In the genomic region with DNA sequence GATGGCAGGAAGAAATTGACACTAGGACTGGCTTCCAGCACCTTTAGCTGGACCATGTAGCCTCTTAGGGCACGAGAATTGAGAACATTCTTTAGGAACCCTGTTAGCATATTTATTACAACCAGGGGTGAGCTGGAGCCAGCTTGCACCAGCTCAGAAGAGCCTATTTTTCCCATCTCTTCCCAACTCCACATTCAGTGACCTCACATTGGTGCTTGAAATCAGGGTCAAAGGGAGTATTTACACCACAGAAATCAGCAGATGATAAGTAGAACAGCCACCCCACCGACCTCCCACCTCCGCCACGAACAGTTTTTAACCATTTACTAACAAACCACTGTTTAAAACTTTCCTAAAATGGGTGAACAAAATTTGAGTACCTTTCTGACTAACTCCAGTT, we compare ENCODE assay signal across 18 cellular contexts.
DNase-seq lines count a peak whose midpoint lies in the region; ATAC-seq and TF ChIP-seq lines count a peak whose summit lies in the region.
"Had no signal": no experiment of that assay in that cellular context is flagged by ENCODE, and none has a peak within 500 bp of the region (broad histone marks: within the 10 kb centered on the region; RNA-seq: fewer than 3 reads in every experiment).

No MANE protein-coding gene starts in this region.

- POLR2A ChIA-PET in Caco-2 (lab: Charles Lee), result no interaction called here

- H3K36me3 ChIP-seq in lower lobe of right lung, result no peaks in the 10 kb centered on the region
- H3K36me3 ChIP-seq in stomach smooth muscle (ENCODE audit: control insufficient read depth in 2 of 2, insufficient read depth in 2 of 2, low read length in 2 of 2), result no peaks in the 10 kb centered on the region
- no peaks in the 10 kb centered on the region for H3K36me3 ChIP-seq in Caco-2 (ENCODE audit: control insufficient read depth, insufficient read depth, low read length)
- H3K36me3 ChIP-seq: right lobe of liver had no signal

- no peaks in the 10 kb centered on the region for H3K9me3 Mint-ChIP-seq in Caco-2 (ENCODE audit: unreplicated experiment)
- H3K9me3 Mint-ChIP-seq: activated CD4-positive, alpha-beta memory T cell treated with anti-CD3 and anti-CD28 coated beads, Interleukin-2, amount 10 ng/mL, durations not matched to agents 7 days and 5 days; activated naive CD4-positive, alpha-beta T cell treated with anti-CD3 and anti-CD28 coated beads, Interleukin-2, amount 50 U/mL, for 72 hours; activated T-cell treated with anti-CD3 and anti-CD28 coated beads, Interleukin-2, amount 50 U/mL, for 4 hours; CD4-positive, alpha-beta memory T cell had no signal

- CTCF ChIA-PET in Caco-2 (lab: Charles Lee), result no interaction called here

- H3K4me1 Mint-ChIP-seq in Caco-2 (ENCODE audit: low read depth, unreplicated experiment), result no peaks in the 10 kb centered on the region
- H3K4me1 Mint-ChIP-seq: activated CD4-positive, alpha-beta memory T cell treated with anti-CD3 and anti-CD28 coated beads, Interleukin-2, amount 10 ng/mL, durations not matched to agents 7 days and 5 days had no signal

- peaks cover 5% of the 10 kb centered on the region for H3K27me3 Mint-ChIP-seq in Caco-2 (ENCODE audit: insufficient read depth, unreplicated experiment)

- peaks cover 19% of the 10 kb centered on the region for H3K4me1 ChIP-seq in lower lobe of right lung
- peaks cover 40% of the 10 kb centered on the region for H3K4me1 ChIP-seq in stomach smooth muscle (ENCODE audit: control insufficient read depth, insufficient read depth, low read length)
- H3K4me1 ChIP-seq in Caco-2, result no peaks in the 10 kb centered on the region
- H3K4me1 ChIP-seq: right lobe of liver had no signal

- H3K27ac ChIP-seq in lower lobe of right lung (peak overlapping the region; percentile 63), stomach smooth muscle (ENCODE audit: low read length) (peak overlapping the region; percentile 97)
- H3K27ac ChIP-seq: right lobe of liver had no signal

- H3K4me3 Mint-ChIP-seq in Caco-2 (ENCODE audit: unreplicated experiment), result no peak overlapping the region
- H3K4me3 Mint-ChIP-seq: activated CD4-positive, alpha-beta memory T cell treated with anti-CD3 and anti-CD28 coated beads, Interleukin-2, amount 10 ng/mL, durations not matched to agents 7 days and 5 days; activated T-cell treated with anti-CD3 and anti-CD28 coated beads, Interleukin-2, amount 50 U/mL, for 4 hours; CD4-positive, alpha-beta memory T cell; effector memory CD8-positive, alpha-beta T cell; neural crest cell; type B pancreatic cell had no signal

- intact Hi-C loops in lower lobe of right lung (cut with DNase I), result no loop called here
- intact Hi-C loops in lower leg skin (cut with DNase I; ENCODE audit: low total_unique reads), result no loop called here
- intact Hi-C loops in Caco-2 (cut with micrococcal nuclease; ENCODE audit: unreplicated experiment), result no loop called here

- DNase-seq in ELF-1 (ENCODE audit: low read depth, low spot score) (peak; percentile 16), amniotic epithelial cell (ENCODE audit: low read depth) (peak; percentile 68), lower lobe of right lung (no peak), lower leg skin (ENCODE audit: low spot score in 2 of 2) (no peak), NCI-H524 (lab: John Stamatoyannopoulos, UW) (no peak), ureter (ENCODE audit: low spot score) (no peak), Caco-2 (no peak)
- DNase-seq: activated CD4-positive, alpha-beta memory T cell treated with anti-CD3 and anti-CD28 coated beads, Interleukin-2, amount 10 ng/mL, durations not matched to agents 7 days and 5 days; activated T-cell treated with anti-CD3 and anti-CD28 coated beads, Interleukin-2, amount 50 U/mL, for 4 hours; CD4-positive, alpha-beta memory T cell; effector memory CD8-positive, alpha-beta T cell; NCI-H748 treated with DMSO at 0.1 percent for 48 hours; right lobe of liver; stimulated activated CD4-positive, alpha-beta T cell treated with anti-CD3 and anti-CD28 coated beads, Interleukin-2, amount 100 ng/mL, for 48 hours had no signal

- peak overlapping the region; percentile 60 to 70 for H3K9ac ChIP-seq in stomach smooth muscle (ENCODE audit: low read length in 2 of 2)

- H3K27me3 ChIP-seq in lower lobe of right lung (ENCODE audit: low read depth) (peaks cover 5% of the 10 kb centered on the region), stomach smooth muscle (ENCODE audit: control insufficient read depth in 1 of 2, insufficient read depth in 2 of 2, low read length in 2 of 2) (no peaks in the 10 kb centered on the region), Caco-2 (replicated peaks; ENCODE audit: control insufficient read depth, insufficient read depth, low read length) (no peaks in the 10 kb centered on the region)
- H3K27me3 ChIP-seq: right lobe of liver had no signal

- no peak for ATAC-seq in lower lobe of right lung
- ATAC-seq: activated naive CD4-positive, alpha-beta T cell treated with anti-CD3 and anti-CD28 coated beads, Interleukin-2, amount 50 U/mL, for 72 hours; activated T-cell treated with anti-CD3 and anti-CD28 coated beads, Interleukin-2, amount 50 U/mL, for 4 hours; effector memory CD8-positive, alpha-beta T cell had no signal

- no peaks in the 10 kb centered on the region for H3K36me3 Mint-ChIP-seq in Caco-2 (ENCODE audit: insufficient read depth, unreplicated experiment)
- H3K36me3 Mint-ChIP-seq: activated naive CD4-positive, alpha-beta T cell treated with anti-CD3 and anti-CD28 coated beads, Interleukin-2, amount 50 U/mL, for 72 hours; CD4-positive, alpha-beta memory T cell; type B pancreatic cell had no signal

- TF ChIP-seq POLR2A in lower leg skin (IDR thresholded peaks at IDR 0.05), result no peak

- no peak overlapping the region for H3K27ac Mint-ChIP-seq in Caco-2 (ENCODE audit: unreplicated experiment)
- H3K27ac Mint-ChIP-seq: activated CD4-positive, alpha-beta memory T cell treated with anti-CD3 and anti-CD28 coated beads, Interleukin-2, amount 10 ng/mL, durations not matched to agents 7 days and 5 days; activated naive CD4-positive, alpha-beta T cell treated with anti-CD3 and anti-CD28 coated beads, Interleukin-2, amount 50 U/mL, for 72 hours; CD4-positive, alpha-beta memory T cell; effector memory CD8-positive, alpha-beta T cell; type B pancreatic cell had no signal

- H3K4me3 ChIP-seq in lower lobe of right lung, result no peak overlapping the region
- peak overlapping the region in 1 of 2 donors; percentile 44 for H3K4me3 ChIP-seq in stomach smooth muscle (ENCODE audit: low read length in 2 of 2)
- no peak overlapping the region for H3K4me3 ChIP-seq in lower leg skin (ENCODE audit: low read depth, poor library complexity, severe bottlenecking)
- no peak overlapping the region for H3K4me3 ChIP-seq in Caco-2 (ENCODE audit: low read depth, low read length)
- H3K4me3 ChIP-seq: right lobe of liver had no signal

- no TSS peak for BruUV-seq in Caco-2 (replicated peaks; lab: Mats Ljungman, UMichigan)

- WGBS in lower leg skin, 2 donors, result 70 to 76% methylated on average over 4 of the region's 4 CpGs

- no peaks in the 10 kb centered on the region for H3K9me3 ChIP-seq in lower lobe of right lung
- H3K9me3 ChIP-seq in stomach smooth muscle (ENCODE audit: control insufficient read depth in 2 of 2, low read length in 2 of 2), result no peaks in the 10 kb centered on the region
- H3K9me3 ChIP-seq in Caco-2, result no peaks in the 10 kb centered on the region
- H3K9me3 ChIP-seq: right lobe of liver had no signal

- TF ChIP-seq CTCF in lower lobe of right lung (IDR thresholded peaks at IDR 0.05) (no peak), lower leg skin (IDR thresholded peaks at IDR 0.05) (no peak), Caco-2 (IDR thresholded peaks at IDR 0.05; ENCODE audit: insufficient read depth in 1 of 2, low read depth in 1 of 2, low read length in 1 of 2, severe bottlenecking in 1 of 2, unreplicated experiment in 1 of 2) (no peak)

Comparison
In these comparisons a context has a peak if more than half of its experiments do, and no peak if none do; other contexts are left out.
1. DNase-seq: peak in ELF-1 (single experiment) and amniotic epithelial cell (single experiment); none in lower lobe of right lung (single experiment), lower leg skin (0 of 2), NCI-H524 (0 of 2), ureter (single experiment) and Caco-2 (0 of 2).